11 cellular contexts compared by ENCODE assay signal in the genomic region with DNA sequence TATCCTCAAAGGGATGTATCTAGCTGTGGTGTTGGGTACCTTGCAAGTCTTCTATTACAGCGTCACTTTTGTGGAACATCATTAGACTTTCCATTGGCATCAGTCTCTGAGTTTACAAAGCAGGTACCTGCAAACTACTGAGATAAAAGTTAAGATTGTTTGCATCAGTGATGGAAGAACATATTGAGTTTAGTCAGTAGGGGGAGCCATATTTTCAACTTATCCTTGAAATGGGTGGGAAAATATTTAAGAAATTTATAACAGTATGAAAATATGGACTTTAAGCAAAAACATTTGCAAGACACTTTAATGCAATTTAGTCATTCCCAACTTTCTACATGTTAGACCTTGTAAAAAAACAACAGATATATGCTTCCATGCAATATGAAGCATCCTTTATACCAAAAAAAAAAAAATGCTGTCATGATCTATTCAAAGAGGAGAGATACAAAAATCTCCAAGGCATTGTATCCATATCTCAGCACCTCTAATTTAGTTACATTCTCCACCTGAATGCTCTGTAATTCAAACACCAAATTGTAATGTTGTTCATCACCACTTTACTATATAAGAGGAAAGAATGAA.
DNase-seq lines count a peak whose midpoint lies in the region; ATAC-seq and TF ChIP-seq lines count a peak whose summit lies in the region.
"Had no signal": no experiment of that assay in that cellular context is flagged by ENCODE, and none has a peak within 500 bp of the region (broad histone marks: within the 10 kb centered on the region; RNA-seq: fewer than 3 reads in every experiment).

No MANE protein-coding gene starts in this region.

- TF ChIP-seq CTCF in AG04450 (IDR thresholded peaks at IDR 0.05; ENCODE audit: low read depth, low read length) = peak; percentile 50
- peak; percentile 60 to 84 for TF ChIP-seq CTCF in GM23338 (conservative IDR thresholded peaks at IDR 0.05; ENCODE audit: low read depth in 2 of 2)
- peak; percentile 23; the same call in 1 of the 2 replicates for TF ChIP-seq CTCF in RWPE1 (conservative IDR thresholded peaks at IDR 0.05; ENCODE audit: low read depth)
- peak; percentile 65 for TF ChIP-seq CTCF in fibroblast of villous mesenchyme (IDR thresholded peaks at IDR 0.05; ENCODE audit: insufficient read depth, low read depth, low read length)
- TF ChIP-seq CTCF in vagina (IDR thresholded peaks at IDR 0.05) = no peak
- no peak for TF ChIP-seq CTCF in ovary (IDR thresholded peaks at IDR 0.05)
- no peak for TF ChIP-seq CTCF in thyroid gland (IDR thresholded peaks at IDR 0.05)

- intact Hi-C loops in vagina (cut with DNase I) (no loop called here), ovary (cut with DNase I) (no loop called here), thyroid gland (cut with DNase I) (no loop called here)

- H3K27me3 ChIP-seq in AG04450 (ENCODE audit: control insufficient read depth, insufficient read depth, low read length) = no peaks in the 10 kb centered on the region
- H3K27me3 ChIP-seq in GM23338 (ENCODE audit: insufficient read depth) = no peaks in the 10 kb centered on the region
- H3K27me3 ChIP-seq in vagina = no peaks in the 10 kb centered on the region
- H3K27me3 ChIP-seq in ovary = no peaks in the 10 kb centered on the region
- H3K27me3 ChIP-seq in thyroid gland = no peaks in the 10 kb centered on the region

- peaks cover 7% of the 10 kb centered on the region; the same call in 2 of the 3 replicates for H3K9me3 Mint-ChIP-seq in GM23338
- H3K9me3 Mint-ChIP-seq: activated CD4-positive, alpha-beta T cell treated with anti-CD3 and anti-CD28 coated beads, Interleukin-2, amount 10 ng/mL, durations not matched to agents 24 days and 14 days had no signal

- H3K4me3 ChIP-seq in AG04450 (ENCODE audit: low read depth, low read length) (no peak overlapping the region), GM23338 (no peak overlapping the region), fibroblast of villous mesenchyme (ENCODE audit: low read depth, low read length) (no peak overlapping the region), vagina (no peak overlapping the region), ovary (no peak overlapping the region), thyroid gland (replicated peaks in 1 of 3) (no peak overlapping the region)
- H3K4me3 ChIP-seq: mucosa of descending colon had no signal

- H3K4me1 Mint-ChIP-seq in GM23338 = no peaks in the 10 kb centered on the region; the same call in 2 of the 3 replicates
- H3K4me1 Mint-ChIP-seq: activated CD4-positive, alpha-beta T cell treated with anti-CD3 and anti-CD28 coated beads, Interleukin-2, amount 10 ng/mL, durations not matched to agents 24 days and 14 days had no signal

- no peaks in the 10 kb centered on the region for H3K9me2 ChIP-seq in GM23338 (ENCODE audit: insufficient read depth)

- H3K27ac ChIP-seq in AG04450 (ENCODE audit: low read depth, low read length) (no peak overlapping the region), GM23338 (ENCODE audit: low read depth) (no peak overlapping the region), RWPE1 (no peak overlapping the region), vagina (no peak overlapping the region), ovary (no peak overlapping the region), thyroid gland (no peak overlapping the region)

- no peak overlapping the region for H3K4me2 ChIP-seq in GM23338

- H3K4me1 ChIP-seq in GM23338 (ENCODE audit: insufficient read depth) = no peaks in the 10 kb centered on the region
- H3K4me1 ChIP-seq in vagina = no peaks in the 10 kb centered on the region
- H3K4me1 ChIP-seq in ovary (ENCODE audit: insufficient read depth) = no peaks in the 10 kb centered on the region
- H3K4me1 ChIP-seq in thyroid gland = no peaks in the 10 kb centered on the region

- 0 out of 3 replicates have a peak, but pooled peaks cover 3% of the 10 kb centered on the region for H3K36me3 Mint-ChIP-seq in GM23338 (ENCODE audit: low read depth)

- POLR2A ChIA-PET in AG04450 (lab: Yijun Ruan, JAX) = no interaction called here
- POLR2A ChIA-PET in RWPE1 (lab: Yijun Ruan, JAX; ENCODE audit: low non-redundant PET) = no interaction called here

- TF ChIP-seq POLR2A in vagina (IDR thresholded peaks at IDR 0.05) (no peak), ovary (IDR thresholded peaks at IDR 0.05) (no peak), thyroid gland (IDR thresholded peaks at IDR 0.05) (no peak)

- no peaks in the 10 kb centered on the region for H3K9me3 ChIP-seq in AG04450 (ENCODE audit: control insufficient read depth, insufficient read depth, low read length)
- H3K9me3 ChIP-seq in vagina = no peaks in the 10 kb centered on the region
- no peaks in the 10 kb centered on the region for H3K9me3 ChIP-seq in ovary
- H3K9me3 ChIP-seq in thyroid gland = no peaks in the 10 kb centered on the region

- H3K79me2 ChIP-seq in GM23338 (replicated peaks; ENCODE audit: insufficient read depth) = no peaks in the 10 kb centered on the region

- CTCF ChIA-PET in AG04450 (lab: Charles Lee) (interaction anchor here (0.6 to 0.9 kb wide), 2 partner anchors 406 to 536 kb away, joined by 3 to 4 read pairs; no protein-coding TSS in a partner anchor), RWPE1 (lab: Yijun Ruan, JAX) (interaction anchor here (0.6 to 1.1 kb wide), 3 partner anchors 9 to 267 kb away, joined by 3 read pairs; partner anchors contain the start of gene ISOC1)

- no peaks in the 10 kb centered on the region for H4K20me1 ChIP-seq in GM23338 (replicated peaks; ENCODE audit: insufficient read depth)

- H3K27ac Mint-ChIP-seq in GM23338 = no peak overlapping the region
- H3K27ac Mint-ChIP-seq: activated CD4-positive, alpha-beta T cell treated with anti-CD3 and anti-CD28 coated beads, Interleukin-2, amount 10 ng/mL, durations not matched to agents 24 days and 14 days had no signal

- peaks cover 4% of the 10 kb centered on the region for H3K27me3 Mint-ChIP-seq in GM23338 (ENCODE audit: insufficient read depth, low read depth, poor library complexity)
- H3K27me3 Mint-ChIP-seq: activated CD4-positive, alpha-beta T cell treated with anti-CD3 and anti-CD28 coated beads, Interleukin-2, amount 10 ng/mL, durations not matched to agents 24 days and 14 days had no signal

- WGBS in ovary, 3 donors = 90 to 96% (median 92%) methylated on average over 1 of the region's 1 CpG
- 24 to 42% methylated on average over 1 of the region's 1 CpG for WGBS in thyroid gland, 2 donors

- no peaks in the 10 kb centered on the region for H3F3A ChIP-seq in GM23338 (replicated peaks; ENCODE audit: low read depth)

- peak; percentile 50; the same call in 2 of the 3 replicates for ATAC-seq in GM23338
- no peak for ATAC-seq in HG02840 (IDR thresholded peaks at IDR 0.05; ENCODE audit: low FRiP score, unreplicated experiment)
- ATAC-seq: mucosa of descending colon had no signal

- H3K36me3 ChIP-seq in GM23338 (ENCODE audit: insufficient read depth) = no peaks in the 10 kb centered on the region
- H3K36me3 ChIP-seq in vagina = no peaks in the 10 kb centered on the region
- no peaks in the 10 kb centered on the region for H3K36me3 ChIP-seq in ovary
- no peaks in the 10 kb centered on the region for H3K36me3 ChIP-seq in thyroid gland

- H3K4me3 Mint-ChIP-seq in GM23338 = no peak overlapping the region
- H3K4me3 Mint-ChIP-seq: activated CD4-positive, alpha-beta T cell treated with anti-CD3 and anti-CD28 coated beads, Interleukin-2, amount 10 ng/mL, durations not matched to agents 24 days and 14 days had no signal

- TF ChIP-seq EP300 in ovary (IDR thresholded peaks at IDR 0.05) = no peak

- H2AFZ ChIP-seq in GM23338 = no peak overlapping the region

- DNase-seq in AG04450 (ENCODE audit: low read depth, low spot score) (no peak), GM23338 (ENCODE audit: low spot score) (peak; percentile 72), RWPE1 (ENCODE audit: low spot score) (no peak), fibroblast of villous mesenchyme (ENCODE audit: low read depth) (peak; percentile 49), vagina (ENCODE audit: extremely low spot score in 2 of 2) (no peak), ovary (no peak), thyroid gland (no peak)
- DNase-seq: activated CD4-positive, alpha-beta T cell treated with anti-CD3 and anti-CD28 coated beads, Interleukin-2, amount 10 ng/mL, durations not matched to agents 24 days and 14 days; mucosa of descending colon; NCI-H1930 had no signal

TF ChIP-seq in GM23338, 12 proteins besides CTCF, POLR2A, EP300 and RAD21 (continues in another document):
- TF ChIP-seq ZNF331 (CRISPR knock-in tag; IDR thresholded peaks at IDR 0.05; ENCODE audit: low read depth) (no peak), REST (IDR thresholded peaks at IDR 0.05; ENCODE audit: unreplicated experiment) (no peak), NANOG (IDR thresholded peaks at IDR 0.05; ENCODE audit: borderline replicate concordance) (no peak), POLR2AphosphoS5 (IDR thresholded peaks at IDR 0.05; ENCODE audit: low read depth) (no peak), EZH2 (IDR thresholded peaks at IDR 0.05; ENCODE audit: low read depth, unreplicated experiment) (no peak)

Comparison
In these comparisons a context has a peak if more than half of its experiments do, and no peak if none do; other contexts are left out.
1. DNase-seq: peak in GM23338 (single experiment) and fibroblast of villous mesenchyme (single experiment); none in AG04450 (single experiment), RWPE1 (single experiment), vagina (0 of 2), ovary (0 of 5) and thyroid gland (0 of 2).
2. CTCF ChIP-seq: peak in AG04450 (single experiment), GM23338 (2 of 2), RWPE1 (single experiment) and fibroblast of villous mesenchyme (single experiment); none in vagina (0 of 3), ovary (0 of 3) and thyroid gland (0 of 6).